18 cellular contexts compared by ENCODE assay signal in the genomic region with DNA sequence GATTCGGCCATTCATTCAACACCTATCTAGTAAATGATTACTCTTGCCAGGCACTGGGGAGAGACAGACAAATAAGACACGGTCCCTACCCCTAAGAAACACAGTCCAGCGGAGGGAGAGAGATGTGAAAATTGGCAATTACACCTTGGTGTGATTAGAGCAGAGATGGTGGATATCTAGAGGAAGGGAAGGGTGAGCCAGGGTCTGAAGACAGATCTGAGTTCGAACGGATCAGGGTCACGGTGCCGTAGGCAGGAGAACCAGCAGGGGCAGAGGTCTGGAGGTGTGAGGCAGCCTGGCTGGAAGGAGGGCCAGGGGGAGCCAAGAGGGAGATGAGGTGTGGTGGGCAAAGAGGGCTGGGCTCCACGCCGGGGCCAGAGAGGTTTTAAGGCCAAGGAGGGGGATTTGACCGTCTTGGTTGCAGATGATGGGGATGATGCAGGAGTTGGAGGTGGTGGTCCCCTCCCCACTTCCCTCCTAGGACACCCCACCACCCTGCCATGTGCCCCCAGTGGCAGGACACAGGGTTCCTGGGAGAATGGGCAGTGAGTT. TPM values are rescaled to one million over a fixed set of nuclear protein-coding genes. Genes with fewer than 3 reads are reported as not detected.
DNase-seq lines count a peak whose midpoint lies in the region; ATAC-seq, FAIRE-seq and TF ChIP-seq lines count a peak whose summit lies in the region.
"Had no signal": no experiment of that assay in that cellular context is flagged by ENCODE, and none has a peak within 500 bp of the region (broad histone marks: within the 10 kb centered on the region; RNA-seq: fewer than 3 reads in every experiment).

No MANE protein-coding gene starts in this region.

- ATAC-seq in IMR-90 (ENCODE audit: low read depth) (no peak), K562 (no peak), HG03378 (IDR thresholded peaks at IDR 0.05; ENCODE audit: unreplicated experiment) (no peak)

- H3K4me1 ChIP-seq in IMR-90 (ENCODE audit: control insufficient read depth, insufficient read depth, low read length) = peaks cover 5% of the 10 kb centered on the region; the same call in 1 of the 2 replicates
- H3K4me1 ChIP-seq in K562 (replicated peaks in 1 of 2; ENCODE audit: control insufficient read depth in 2 of 2, insufficient read depth in 2 of 2, low read length in 2 of 2) = peaks cover 7 to 16% of the 10 kb centered on the region in 2 experiments; a peak in 3 of 5 replicates
- H3K4me1 ChIP-seq: esophagus squamous epithelium had no signal

- TF ChIP-seq POLR2A in IMR-90 (IDR thresholded peaks at IDR 0.05; ENCODE audit: low read depth, low read length) (no peak), K562 (conservative IDR thresholded peaks at IDR 0.05) (no peak), H54 (IDR thresholded peaks at IDR 0.05; ENCODE audit: low read depth, low read length) (no peak)

- H3K9me1 ChIP-seq in IMR-90 (ENCODE audit: insufficient read depth, low read length) = peaks cover 11% of the 10 kb centered on the region
- no peaks in the 10 kb centered on the region for H3K9me1 ChIP-seq in K562 (ENCODE audit: control insufficient read depth, insufficient read depth, low read length)

- H3K9me3 ChIP-seq in IMR-90 (ENCODE audit: control insufficient read depth, insufficient read depth, low read length) (no peaks in the 10 kb centered on the region), K562 (replicated peaks; ENCODE audit: control insufficient read depth, insufficient read depth, low read depth, low read length) (no peaks in the 10 kb centered on the region)
- H3K9me3 ChIP-seq: Caco-2, esophagus squamous epithelium had no signal

- H2AFZ ChIP-seq in IMR-90 (replicated peaks; ENCODE audit: low read length, poor library complexity) (no peak overlapping the region), K562 (ENCODE audit: low read depth, low read length) (no peak overlapping the region)

- H3K4ac ChIP-seq in IMR-90 (ENCODE audit: low read depth, low read length) = no peak overlapping the region

- H3K23ac ChIP-seq in IMR-90 (ENCODE audit: low read depth, low read length) = no peak overlapping the region

- in situ Hi-C loops in IMR-90 (cut with MboI; ENCODE audit: low sequenced_read_pairs) = no loop called here
- in situ Hi-C loops in K562 (cut with MboI) = no loop called here

- POLR2A ChIA-PET in IMR-90 (lab: Charles Lee; ENCODE audit: unreplicated experiment) (no interaction called here), K562 (lab: Yijun Ruan, JAX) (interaction anchor here (0.8 kb wide), 1 partner anchor 143 kb away, joined by 3 read pairs; no protein-coding TSS in a partner anchor)

- TF ChIP-seq RAD21 in IMR-90 (IDR thresholded peaks at IDR 0.05; ENCODE audit: low read length) = no peak
- no peak for TF ChIP-seq RAD21 in K562 (CRISPR knock-in tag; conservative IDR thresholded peaks at IDR 0.05 in 1 of 2, IDR thresholded peaks at IDR 0.05 in 1 of 2)

- no peak for DNase-seq in IMR-90
- DNase-seq in K562 (ENCODE audit: extremely low read depth in 1 of 4, low spot score in 3 of 4) = no peak
- peak; percentile 48 for DNase-seq in islet precursor cell
- peak; percentile 60 for DNase-seq in posterior vena cava (ENCODE audit: low spot score)
- DNase-seq in NCI-H1436 (lab: John Stamatoyannopoulos, UW) = no peak
- DNase-seq in HK-2 (ENCODE audit: unreplicated experiment) = no peak
- no peak for DNase-seq in H54 (ENCODE audit: insufficient read length, low spot score)
- DNase-seq: activated naive CD4-positive, alpha-beta T cell; brain microvascular endothelial cell; dermis blood vessel endothelial cell; esophagus squamous epithelium; NCI-H1930; NCI-H510A treated with DMSO at 0.1 percent for 48 hours; SHP77 treated with DMSO at 0.1 percent for 48 hours; stimulated activated CD4-positive, alpha-beta T cell treated with anti-CD3 and anti-CD28 coated beads, Interleukin-1b, Interleukin-23, amount 100 ng/mL, for 48 hours; T-helper 2 cell had no signal

- dilution Hi-C loops in IMR-90 (cut with HindIII; ENCODE audit: low sequenced_read_pairs, unreplicated experiment) = no loop called here

- peak overlapping the region; percentile 79 for H2AK9ac ChIP-seq in IMR-90 (replicated peaks; ENCODE audit: low read depth, low read length, poor library complexity)

- BruUV-seq in IMR-90 (replicated peaks; lab: Mats Ljungman, UMichigan) (no TSS peak), K562 (replicated peaks; lab: Mats Ljungman, UMichigan) (no TSS peak)

- no peak overlapping the region for H2BK20ac ChIP-seq in IMR-90 (ENCODE audit: low read depth, low read length)

- no peak overlapping the region for H3K9ac ChIP-seq in IMR-90 (ENCODE audit: low read depth, low read length)
- H3K9ac ChIP-seq in K562 (ENCODE audit: insufficient read depth in 1 of 2, low read depth in 2 of 2, low read length in 2 of 2) = no peak overlapping the region

- H3K27ac ChIP-seq in IMR-90 (ENCODE audit: insufficient read depth, low read length) = no peak overlapping the region
- H3K27ac ChIP-seq in K562 (ENCODE audit: extremely low read depth, low read depth, low read length) = no peak overlapping the region
- H3K27ac ChIP-seq: brain microvascular endothelial cell, esophagus squamous epithelium had no signal

- no peak overlapping the region for H2BK15ac ChIP-seq in IMR-90 (ENCODE audit: low read depth, low read length)

- no peak overlapping the region for H3K18ac ChIP-seq in IMR-90 (ENCODE audit: low read depth, low read length)

- no peak overlapping the region for H3K4me3 ChIP-seq in IMR-90 (ENCODE audit: insufficient read depth, low read depth, low read length)
- no peak overlapping the region for H3K4me3 ChIP-seq in K562
- H3K4me3 ChIP-seq: esophagus squamous epithelium had no signal

- H3K36me3 ChIP-seq in IMR-90 (ENCODE audit: control insufficient read depth, insufficient read depth, low read length) = no peaks in the 10 kb centered on the region
- no peaks in the 10 kb centered on the region for H3K36me3 ChIP-seq in K562 (ENCODE audit: control insufficient read depth, insufficient read depth, low read length)
- H3K36me3 ChIP-seq: brain microvascular endothelial cell, esophagus squamous epithelium had no signal

- H4K20me1 ChIP-seq in IMR-90 (ENCODE audit: insufficient read depth, low read length) = no peaks in the 10 kb centered on the region
- H4K20me1 ChIP-seq in K562 (replicated peaks; ENCODE audit: control insufficient read depth, insufficient read depth, low read length) = peaks cover 21% of the 10 kb centered on the region

- H4K5ac ChIP-seq in IMR-90 (ENCODE audit: low read depth, low read length) = no peak overlapping the region

- H3K14ac ChIP-seq in IMR-90 (replicated peaks; ENCODE audit: low read depth, low read length) = no peak overlapping the region

- H4K8ac ChIP-seq in IMR-90 (ENCODE audit: low read depth in 2 of 2, low read length in 2 of 2) = no peak overlapping the region

- no peak overlapping the region for H2BK120ac ChIP-seq in IMR-90 (ENCODE audit: low read depth, low read length)

- H2BK5ac ChIP-seq in IMR-90 (ENCODE audit: low read depth, low read length, poor library complexity, severe bottlenecking) = no peak overlapping the region

- CTCF ChIA-PET in IMR-90 (lab: Yijun Ruan, JAX) = interaction anchor here (1.1 kb wide), 1 partner anchor 27 kb away, joined by 3 read pairs; the partner anchor contains the start of gene FAM222A
- CTCF ChIA-PET in K562 (lab: Yijun Ruan, JAX; ENCODE audit: low intra/inter-chr PET ratio) = no interaction called here

- H3K79me1 ChIP-seq in IMR-90 (ENCODE audit: low read depth in 1 of 2, low read length in 2 of 2) = no peaks in the 10 kb centered on the region

- 88% methylated on average over 4 of the region's 10 CpGs; no CpG with 5 or more reads in 1 of the 2 experiments for WGBS in IMR-90 (ENCODE audit: extremely low coverage in 2 of 2, insufficient read length in 1 of 2), 2 experiments
- 8% methylated on average over 9 of the region's 10 CpGs for WGBS in K562 (ENCODE audit: insufficient coverage, low coverage, missing lambda C conversion rate)

- no peaks in the 10 kb centered on the region for H3K79me2 ChIP-seq in K562 (ENCODE audit: control insufficient read depth, insufficient read depth, low read length)

- TF ChIP-seq EP300 in K562 (IDR thresholded peaks at IDR 0.05; ENCODE audit: low read length) = no peak

- TF ChIP-seq CTCF in IMR-90 (conservative IDR thresholded peaks at IDR 0.05; ENCODE audit: low read depth, low read length) (no peak), K562 (IDR thresholded peaks at IDR 0.05 in 2 of 3, conservative IDR thresholded peaks at IDR 0.05 in 1 of 3; ENCODE audit: insufficient read depth in 2 of 3, low read depth in 1 of 3, low read length in 3 of 3) (no peak)

- H3K27me3 ChIP-seq in IMR-90 (ENCODE audit: control insufficient read depth, insufficient read depth, low read length) (peaks cover 9% of the 10 kb centered on the region; the same call in 1 of the 2 replicates), K562 (ENCODE audit: control insufficient read depth in 2 of 2, insufficient read depth in 2 of 2, low read length in 2 of 2) (peaks cover 8 to 42% of the 10 kb centered on the region in 2 experiments; a peak in 4 of 5 replicates)

- intact Hi-C loops in IMR-90 (cut with micrococcal nuclease) = no loop called here
- intact Hi-C loops in K562 (cut with micrococcal nuclease) = no loop called here
- intact Hi-C loops in posterior vena cava (cut with DNase I) = loop anchor here in 1 of 2 donors (1.0 kb wide), 1 partner anchor 28 kb away; no protein-coding TSS in a partner anchor

- H3K56ac ChIP-seq in IMR-90 (ENCODE audit: extremely low read depth, insufficient read depth, low read length) = no peak overlapping the region

- FAIRE-seq in K562 (lab: Jason Lieb, UNC) (no peak), H54 (lab: Jason Lieb, UNC) (no peak)

- no peak overlapping the region for H2AK5ac ChIP-seq in IMR-90 (ENCODE audit: low read depth, low read length)

- H3K4me2 ChIP-seq in IMR-90 (ENCODE audit: low read depth, low read length) (no peak overlapping the region), K562 (ENCODE audit: insufficient read depth, low read length) (no peak overlapping the region)

- no peak overlapping the region for H4K91ac ChIP-seq in IMR-90 (ENCODE audit: insufficient read depth, low read depth, low read length)

RNA-seq across cellular contexts. Expression of gene FAM222A, which starts 27.1 kb away (rescaled TPM):
- total RNA-seq in IMR-90 (2012; rRNA removed) (under 0.01 TPM in 2 replicates), K562 (2014; rRNA removed) (0.14 and 0.49 TPM in 2 replicates), K562 (2014; rRNA removed; fragmentation: Illumina TruSeq; extraction: Trizol) (0.06 and 0.07 TPM in 2 replicates), K562 (2015; rRNA removed; fragmentation: Illumina TruSeq; extraction: Trizol) (0.26 and 0.36 TPM in 2 replicates), K562 (2021) (0.29 and 0.83 TPM in 2 replicates), posterior vena cava (under 1 TPM; 0.62 to 0.79 TPM)
- polyA plus RNA-seq in IMR-90 (2012; rRNA removed) (0.32 and 0.43 TPM in 2 replicates), K562 (2011; rRNA removed) (0.04 and 0.05 TPM in 2 replicates), K562 (2014; fragmentation: Illumina TruSeq; extraction: Trizol) (0.10 and 0.18 TPM in 2 replicates), K562 (2014; fragmentation: Nextera tagmentation; extraction: Ambion mirVana) (under 1 TPM in 1 of 2 experiments, not detected in 1; 0.03 TPM), K562 (2014; rRNA removed) (0.11 and 0.36 TPM in 2 replicates)
- 0.30 and 0.31 TPM in 2 replicates for polyA plus RNA-seq in IMR-90 (2012; cell fraction: cytosol; rRNA removed)
- polyA plus RNA-seq in IMR-90 (2012; cell fraction: nucleus; rRNA removed; ENCODE audit: low replicate concordance) = 0.08 and 0.27 TPM in 2 replicates
- total RNA-seq in K562 (2011; cell fraction: chromatin; rRNA removed; ENCODE audit: low replicate concordance) = 0.21 TPM in 1 of 2 replicates, not detected in the other
- 0.33 and 0.39 TPM in 2 replicates for total RNA-seq in K562 (2011; cell fraction: nucleolus; rRNA removed)
- not detected in 2 replicates for total RNA-seq in K562 (2011; cell fraction: nucleoplasm; rRNA removed)
- polyA plus RNA-seq in K562 (2011; cell fraction: cytosol; rRNA removed) = 0.10 and 0.46 TPM in 2 replicates
- polyA plus RNA-seq in K562 (2011; cell fraction: nucleus; rRNA removed) = 0.06 and 0.18 TPM in 2 replicates
- polyA plus RNA-seq in K562 (2012) = 0.35 and 0.40 TPM in 2 replicates
- 0.06 TPM in 1 of 2 replicates, not detected in the other for polyA minus RNA-seq in K562 (2011; rRNA and poly(A)+ RNA removed)
- 0.29 TPM in 1 of 2 replicates, not detected in the other for polyA minus RNA-seq in K562 (2011; cell fraction: cytosol; rRNA and poly(A)+ RNA removed)
- 0.40 and 0.56 TPM in 2 replicates for polyA minus RNA-seq in K562 (2011; cell fraction: nucleus; rRNA and poly(A)+ RNA removed)

Comparison
In these comparisons a context has a peak if more than half of its experiments do, and no peak if none do; other contexts are left out.
1. DNase-seq: peak in islet precursor cell (single experiment) and posterior vena cava (single experiment); none in IMR-90 (single experiment), K562 (0 of 4), NCI-H1436 (single experiment), HK-2 (single experiment) and H54 (single experiment).